8 cellular contexts compared by ENCODE assay signal in the genomic region with DNA sequence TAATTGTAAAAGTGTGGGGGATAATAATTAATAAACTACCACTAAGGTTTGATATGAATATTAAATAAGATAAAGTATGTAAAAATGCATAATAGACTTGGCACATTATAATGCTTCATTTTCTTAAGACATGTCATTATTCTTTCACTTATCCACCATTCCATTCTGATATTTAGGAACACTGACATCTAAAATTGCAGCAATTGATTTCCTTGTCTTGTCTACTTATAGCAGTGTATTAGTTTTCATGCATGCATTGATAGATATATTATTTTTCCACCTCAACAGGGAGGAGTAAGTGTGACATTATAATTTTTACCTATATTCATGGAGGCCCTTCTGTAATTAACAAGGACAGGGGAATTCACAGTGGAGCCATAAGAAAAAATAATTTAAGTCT. TPM values are rescaled to one million over a fixed set of nuclear protein-coding genes. Genes with fewer than 3 reads are reported as not detected.
"Had no signal": no experiment of that assay in that cellular context is flagged by ENCODE, and none has a peak within 500 bp of the region (broad histone marks: within the 10 kb centered on the region; RNA-seq: fewer than 3 reads in every experiment).

No MANE protein-coding gene starts in this region.

- H3K36me3 ChIP-seq: HAP-1 had no signal

- H3K27ac ChIP-seq: GM23248 had no signal

- H3K4me3 Mint-ChIP-seq: H9, HFFc6 had no signal

- H3K9ac ChIP-seq: GM23248 had no signal

- H2AFZ ChIP-seq: GM23248 had no signal

- H3K9me3 ChIP-seq: HAP-1 had no signal

- H3K4me3 ChIP-seq: GM23248, HAP-1 had no signal

- H3K4me1 ChIP-seq: HAP-1 had no signal

- ATAC-seq: HCT116 had no signal

- DNase-seq: GM23248, GOT3, H7, H9, HCEC 1CT, HFFc6 had no signal

- H3K27ac Mint-ChIP-seq: H9, HFFc6 had no signal

RNA-seq across cellular contexts. Expression of gene RGS4, which starts 41.6 kb away (rescaled TPM):
- total RNA-seq: H9 had no signal
